In the genomic region with DNA sequence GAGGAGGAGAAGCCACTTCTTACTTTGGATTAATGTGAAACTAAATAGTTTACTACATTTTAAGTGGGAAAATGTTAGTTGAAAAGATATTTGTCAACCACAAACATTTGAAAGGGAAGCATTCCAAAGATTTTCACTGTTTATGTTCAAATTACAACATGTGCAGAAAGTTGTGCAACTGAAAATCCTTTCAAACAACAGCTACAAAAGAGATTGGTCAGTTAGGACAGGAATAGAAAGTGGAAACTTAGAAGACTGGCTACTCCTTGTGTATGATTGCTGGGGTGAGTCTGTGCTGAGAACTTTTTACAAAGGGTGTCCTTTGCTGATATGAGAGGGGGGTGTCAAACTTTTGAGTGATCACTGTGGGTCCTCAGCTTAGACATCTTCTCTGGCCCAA, we compare ENCODE assay signal across 13 cellular contexts.
DNase-seq lines count a peak whose midpoint lies in the region; FAIRE-seq lines count a peak whose summit lies in the region.
"Had no signal": no experiment of that assay in that cellular context is flagged by ENCODE, and none has a peak within 500 bp of the region (broad histone marks: within the 10 kb centered on the region; RNA-seq: fewer than 3 reads in every experiment).

No MANE protein-coding gene starts in this region.

- no peaks in the 10 kb centered on the region for H3K9me3 ChIP-seq in small intestine (ENCODE audit: control insufficient read depth, low read depth)

- H3K4me3 ChIP-seq in small intestine (ENCODE audit: low read depth in 1 of 2, low read length in 2 of 2) = no peak overlapping the region

- H3K27ac ChIP-seq in small intestine (ENCODE audit: low read depth in 1 of 2, low read length in 1 of 2) = peak overlapping the region in 1 of 2 donors; percentile 57

- H3K27me3 ChIP-seq in small intestine (ENCODE audit: control insufficient read depth in 2 of 2, insufficient read depth in 2 of 2, low read length in 2 of 2) = no peaks in the 10 kb centered on the region

- peak; percentile 40 for DNase-seq in ELR (ENCODE audit: low read depth)
- DNase-seq in astrocyte of the hippocampus (ENCODE audit: low read depth, low spot score) = peak; percentile 75
- peak; percentile 20 for DNase-seq in hepatic stellate cell (ENCODE audit: low spot score)
- DNase-seq in small intestine = peak; percentile 5
- no peak for DNase-seq in stimulated activated CD4-positive, alpha-beta T cell treated with anti-CD3 and anti-CD28 coated beads, Interleukin-2, amount 100 ng/mL, for 48 hours
- no peak for DNase-seq in NCI-H526 (lab: John Stamatoyannopoulos, UW)
- no peak for DNase-seq in NCI-H2196 (lab: John Stamatoyannopoulos, UW; ENCODE audit: unreplicated experiment)
- no peak for DNase-seq in retina
- DNase-seq: activated CD4-positive, alpha-beta T cell treated with anti-CD3 and anti-CD28 coated beads, Interleukin-2, amount 10 ng/mL, durations not matched to agents 7 days and 5 days; activated naive CD8-positive, alpha-beta T cell treated with anti-CD3 and anti-CD28 coated beads, Interleukin-2, amount 10 ng/mL, durations not matched to agents 7 days and 5 days; DND-41; NCI-H187; SHP77 treated with DMSO at 0.1 percent for 48 hours had no signal

- H3K36me3 ChIP-seq in small intestine (ENCODE audit: control insufficient read depth in 2 of 2, insufficient read depth in 2 of 2, low read length in 2 of 2) = no peaks in the 10 kb centered on the region

- H3K4me1 ChIP-seq in small intestine (ENCODE audit: control insufficient read depth in 2 of 2, insufficient read depth in 1 of 2, low read depth in 1 of 2, low read length in 1 of 2) = no peaks in the 10 kb centered on the region

- FAIRE-seq in small intestine (lab: Jason Lieb, UNC) = no peak

Comparison
In these comparisons a context has a peak if more than half of its experiments do, and no peak if none do; other contexts are left out.
1. DNase-seq: peak in ELR (single experiment), astrocyte of the hippocampus (single experiment), hepatic stellate cell (single experiment) and small intestine (single experiment); none in stimulated activated CD4-positive, alpha-beta T cell treated with anti-CD3 and anti-CD28 coated beads, Interleukin-2, amount 100 ng/mL, for 48 hours (0 of 2), NCI-H526 (0 of 2), NCI-H2196 (single experiment) and retina (single experiment).